26 cellular contexts compared by ENCODE assay signal in genomic region chr20:6756961-6757595, GRCh38. TPM values are rescaled to one million over a fixed set of nuclear protein-coding genes. Genes with fewer than 3 reads are reported as not detected.
DNase-seq lines count a peak whose midpoint lies in the region; ATAC-seq, FAIRE-seq and TF ChIP-seq lines count a peak whose summit lies in the region.
"Had no signal": no experiment of that assay in that cellular context is flagged by ENCODE, and none has a peak within 500 bp of the region (broad histone marks: within the 10 kb centered on the region; RNA-seq: fewer than 3 reads in every experiment).

No MANE protein-coding gene starts in this region.

- H3K9me3 ChIP-seq in stomach = no peaks in the 10 kb centered on the region
- H3K9me3 ChIP-seq: neutrophil, SJCRH30 had no signal

- 16 to 42% (median 37%) methylated on average over 3 of the region's 3 CpGs for WGBS in stomach, 5 donors

- FAIRE-seq in D721Med (lab: Jason Lieb, UNC) = no peak
- FAIRE-seq: A204.1, G401.6, RCC 7860, urothelium cell line had no signal

- intact Hi-C loops in stomach (cut with DNase I; ENCODE audit: low total_unique reads) = no loop called here

- DNase-seq in NCI-H1092 treated with DMSO at 0.1 percent for 48 hours (lab: John Stamatoyannopoulos, UW) = peak; percentile 65
- DNase-seq in NCI-H1092 (lab: John Stamatoyannopoulos, UW) = no peak
- DNase-seq in NCI-H345 (lab: John Stamatoyannopoulos, UW) = peak; percentile 45
- peak; percentile 80 for DNase-seq in SHP77 treated with DMSO at 0.1 percent for 48 hours (lab: John Stamatoyannopoulos, UW)
- DNase-seq in stomach = no peak
- DNase-seq in D721Med (ENCODE audit: insufficient read length, low spot score) = no peak
- no peak for DNase-seq in NCI-H1436 (lab: John Stamatoyannopoulos, UW)
- DNase-seq: activated CD4-positive, CD25-positive, alpha-beta regulatory T cell; activated naive CD4-positive, alpha-beta T cell treated with Interleukin-2 at 50 U/mL for 16 hours; activated T-cell treated with anti-CD3 and anti-CD28 coated beads, Interleukin-2, amount 50 U/mL, for 72 hours; CD4-positive, CD25-positive, alpha-beta regulatory T cell; H7; mesendoderm; NCI-H1930; NCI-H446; SJCRH30; stimulated activated CD4-positive, alpha-beta T cell treated with anti-CD3 and anti-CD28 coated beads, Interleukin-4, amount 100 ng/mL, for 4 hours; stimulated activated naive B cell treated with anti-CD40 and anti-IgM and Interleukin-4, amounts not matched to agents 10 μg/mL and 1 μg/mL and 100 μg/mL, for 72 hours had no signal

- no peak for ATAC-seq in HG03460 (IDR thresholded peaks at IDR 0.05; ENCODE audit: unreplicated experiment)
- ATAC-seq: activated T-cell treated with anti-CD3 and anti-CD28 coated beads, Interleukin-2, amount 50 U/mL, for 72 hours; left lobe of liver; stimulated activated naive B cell treated with anti-CD40 and anti-IgM and Interleukin-4, amounts not matched to agents 10 μg/mL and 1 μg/mL and 100 μg/mL, for 72 hours had no signal

- peak overlapping the region; percentile 41 to 57 (median 47) for H3K27ac ChIP-seq in stomach
- H3K27ac ChIP-seq: neutrophil, SJCRH30 had no signal

- no peaks in the 10 kb centered on the region for H3K27me3 ChIP-seq in stomach
- H3K27me3 ChIP-seq: SJCRH30 had no signal

- TF ChIP-seq EP300 in stomach (IDR thresholded peaks at IDR 0.05) = no peak

- H3K4me1 ChIP-seq in stomach = peaks cover 0 to 17% (median 3%) of the 10 kb centered on the region in 4 donors
- H3K4me1 ChIP-seq: SJCRH30 had no signal

- H3K4me3 ChIP-seq in stomach = no peak overlapping the region
- H3K4me3 ChIP-seq: SJCRH30 had no signal

- no peaks in the 10 kb centered on the region for H3K36me3 ChIP-seq in stomach
- H3K36me3 ChIP-seq: neutrophil, SJCRH30 had no signal

- TF ChIP-seq CTCF in stomach (IDR thresholded peaks at IDR 0.05) = no peak
- TF ChIP-seq CTCF in D721Med (IDR thresholded peaks at IDR 0.05; ENCODE audit: insufficient read depth, missing control alignments) = no peak

- TF ChIP-seq POLR2A in stomach (IDR thresholded peaks at IDR 0.05) = no peak

RNA-seq across cellular contexts. Expression of gene BMP2, which starts 10.4 kb away (rescaled TPM):
- 10 to 100 TPM in 4 of 5 donors, 1 to 10 TPM in 1; 1.2 to 57.9 (median 32.9) TPM for total RNA-seq in stomach
- polyA plus RNA-seq in stomach = 10 to 100 TPM in 1 of 3 donors, 1 to 10 TPM in 2; 4.2 to 10.4 (median 8.0) TPM
- total RNA-seq: activated T-cell treated with anti-CD3 and anti-CD28 coated beads, Interleukin-2, amount 50 U/mL, for 72 hours; CD4-positive, CD25-positive, alpha-beta regulatory T cell; SJCRH30 had no signal
- polyA plus RNA-seq: CD4-positive, CD25-positive, alpha-beta regulatory T cell; IgD-negative memory B cell had no signal

Comparison
In these comparisons a context has a peak if more than half of its experiments do, and no peak if none do; other contexts are left out.
1. DNase-seq: peak in NCI-H1092 treated with DMSO at 0.1 percent for 48 hours (single experiment), NCI-H345 (single experiment) and SHP77 treated with DMSO at 0.1 percent for 48 hours (single experiment); none in NCI-H1092 (single experiment), stomach (single experiment), D721Med (single experiment) and NCI-H1436 (single experiment).